In the genomic region with DNA sequence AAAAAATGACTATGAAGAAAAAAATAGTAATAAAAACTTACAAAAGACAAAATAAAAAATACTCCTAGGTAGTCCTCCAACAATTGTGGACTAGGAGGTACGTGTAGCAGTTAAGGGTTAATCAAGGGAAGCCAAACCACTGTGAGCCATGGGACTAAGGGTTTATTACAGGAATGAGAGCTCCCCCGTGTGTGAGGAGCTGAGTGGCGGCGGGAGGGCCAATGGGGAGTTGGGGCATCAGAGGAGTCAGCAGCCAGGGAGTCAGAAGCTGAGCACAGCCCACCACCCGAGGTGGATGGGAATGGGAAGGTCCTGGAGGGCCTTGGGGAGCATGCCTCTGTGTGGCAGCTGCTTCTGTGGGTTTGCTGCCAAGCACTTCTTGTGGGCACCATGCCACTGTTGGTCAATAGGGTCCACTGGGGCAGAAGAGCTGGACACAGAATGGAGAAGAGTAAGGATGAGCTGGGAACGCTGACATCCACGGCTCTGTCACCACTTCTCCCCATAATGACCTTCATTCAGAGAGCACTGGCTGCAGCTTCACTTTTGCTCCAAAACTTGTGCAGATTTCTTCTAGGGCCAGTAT, we compare ENCODE assay signal across 1 cellular context.
TF ChIP-seq lines count a peak whose summit lies in the region.

No MANE protein-coding gene starts in this region.

TF ChIP-seq in WTC11, 78 proteins besides CTCF, POLR2A, EP300 and RAD21:
- TF ChIP-seq, protein P1, sequence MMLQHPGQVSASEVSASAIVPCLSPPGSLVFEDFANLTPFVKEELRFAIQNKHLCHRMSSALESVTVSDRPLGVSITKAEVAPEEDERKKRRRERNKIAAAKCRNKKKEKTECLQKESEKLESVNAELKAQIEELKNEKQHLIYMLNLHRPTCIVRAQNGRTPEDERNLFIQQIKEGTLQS (CRISPR knock-in tag; conservative IDR thresholded peaks at IDR 0.05): no peak
- TF ChIP-seq, protein P2, sequence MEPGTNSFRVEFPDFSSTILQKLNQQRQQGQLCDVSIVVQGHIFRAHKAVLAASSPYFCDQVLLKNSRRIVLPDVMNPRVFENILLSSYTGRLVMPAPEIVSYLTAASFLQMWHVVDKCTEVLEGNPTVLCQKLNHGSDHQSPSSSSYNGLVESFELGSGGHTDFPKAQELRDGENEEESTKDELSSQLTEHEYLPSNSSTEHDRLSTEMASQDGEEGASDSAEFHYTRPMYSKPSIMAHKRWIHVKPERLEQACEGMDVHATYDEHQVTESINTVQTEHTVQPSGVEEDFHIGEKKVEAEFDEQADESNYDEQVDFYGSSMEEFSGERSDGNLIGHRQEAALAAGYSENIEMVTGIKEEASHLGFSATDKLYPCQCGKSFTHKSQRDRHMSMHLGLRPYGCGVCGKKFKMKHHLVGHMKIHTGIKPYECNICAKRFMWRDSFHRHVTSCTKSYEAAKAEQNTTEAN (CRISPR knock-in tag; IDR thresholded peaks at IDR 0.05): no peak
- no peak for TF ChIP-seq SOX15 (CRISPR knock-in tag; IDR thresholded peaks at IDR 0.05)
- TF ChIP-seq, protein P3, sequence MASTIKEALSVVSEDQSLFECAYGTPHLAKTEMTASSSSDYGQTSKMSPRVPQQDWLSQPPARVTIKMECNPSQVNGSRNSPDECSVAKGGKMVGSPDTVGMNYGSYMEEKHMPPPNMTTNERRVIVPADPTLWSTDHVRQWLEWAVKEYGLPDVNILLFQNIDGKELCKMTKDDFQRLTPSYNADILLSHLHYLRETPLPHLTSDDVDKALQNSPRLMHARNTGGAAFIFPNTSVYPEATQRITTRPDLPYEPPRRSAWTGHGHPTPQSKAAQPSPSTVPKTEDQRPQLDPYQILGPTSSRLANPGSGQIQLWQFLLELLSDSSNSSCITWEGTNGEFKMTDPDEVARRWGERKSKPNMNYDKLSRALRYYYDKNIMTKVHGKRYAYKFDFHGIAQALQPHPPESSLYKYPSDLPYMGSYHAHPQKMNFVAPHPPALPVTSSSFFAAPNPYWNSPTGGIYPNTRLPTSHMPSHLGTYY (CRISPR knock-in tag; IDR thresholded peaks at IDR 0.05): no peak
- TF ChIP-seq, protein P4, sequence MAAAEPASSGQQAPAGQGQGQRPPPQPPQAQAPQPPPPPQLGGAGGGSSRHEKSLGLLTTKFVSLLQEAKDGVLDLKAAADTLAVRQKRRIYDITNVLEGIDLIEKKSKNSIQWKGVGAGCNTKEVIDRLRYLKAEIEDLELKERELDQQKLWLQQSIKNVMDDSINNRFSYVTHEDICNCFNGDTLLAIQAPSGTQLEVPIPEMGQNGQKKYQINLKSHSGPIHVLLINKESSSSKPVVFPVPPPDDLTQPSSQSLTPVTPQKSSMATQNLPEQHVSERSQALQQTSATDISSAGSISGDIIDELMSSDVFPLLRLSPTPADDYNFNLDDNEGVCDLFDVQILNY (CRISPR knock-in tag; IDR thresholded peaks at IDR 0.05): no peak
- no peak for TF ChIP-seq SP1 (CRISPR knock-in tag; conservative IDR thresholded peaks at IDR 0.05)
- no peak for TF ChIP-seq ZNF671 (CRISPR knock-in tag; IDR thresholded peaks at IDR 0.05)
- no peak for TF ChIP-seq FOXP1 (CRISPR knock-in tag; IDR thresholded peaks at IDR 0.05; ENCODE audit: borderline replicate concordance)
- no peak for TF ChIP-seq NFYB (CRISPR knock-in tag; conservative IDR thresholded peaks at IDR 0.05; ENCODE audit: low read depth)
- TF ChIP-seq, protein P5, sequence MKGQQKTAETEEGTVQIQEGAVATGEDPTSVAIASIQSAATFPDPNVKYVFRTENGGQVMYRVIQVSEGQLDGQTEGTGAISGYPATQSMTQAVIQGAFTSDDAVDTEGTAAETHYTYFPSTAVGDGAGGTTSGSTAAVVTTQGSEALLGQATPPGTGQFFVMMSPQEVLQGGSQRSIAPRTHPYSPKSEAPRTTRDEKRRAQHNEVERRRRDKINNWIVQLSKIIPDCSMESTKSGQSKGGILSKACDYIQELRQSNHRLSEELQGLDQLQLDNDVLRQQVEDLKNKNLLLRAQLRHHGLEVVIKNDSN (CRISPR knock-in tag; IDR thresholded peaks at IDR 0.05): no peak
- TF ChIP-seq CBFB (CRISPR knock-in tag; IDR thresholded peaks at IDR 0.05; ENCODE audit: low read depth): no peak
- TF ChIP-seq, protein P6, sequence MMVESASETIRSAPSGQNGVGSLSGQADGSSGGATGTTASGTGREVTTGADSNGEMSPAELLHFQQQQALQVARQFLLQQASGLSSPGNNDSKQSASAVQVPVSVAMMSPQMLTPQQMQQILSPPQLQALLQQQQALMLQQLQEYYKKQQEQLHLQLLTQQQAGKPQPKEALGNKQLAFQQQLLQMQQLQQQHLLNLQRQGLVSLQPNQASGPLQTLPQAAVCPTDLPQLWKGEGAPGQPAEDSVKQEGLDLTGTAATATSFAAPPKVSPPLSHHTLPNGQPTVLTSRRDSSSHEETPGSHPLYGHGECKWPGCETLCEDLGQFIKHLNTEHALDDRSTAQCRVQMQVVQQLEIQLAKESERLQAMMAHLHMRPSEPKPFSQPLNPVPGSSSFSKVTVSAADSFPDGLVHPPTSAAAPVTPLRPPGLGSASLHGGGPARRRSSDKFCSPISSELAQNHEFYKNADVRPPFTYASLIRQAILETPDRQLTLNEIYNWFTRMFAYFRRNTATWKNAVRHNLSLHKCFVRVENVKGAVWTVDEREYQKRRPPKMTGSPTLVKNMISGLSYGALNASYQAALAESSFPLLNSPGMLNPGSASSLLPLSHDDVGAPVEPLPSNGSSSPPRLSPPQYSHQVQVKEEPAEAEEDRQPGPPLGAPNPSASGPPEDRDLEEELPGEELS (CRISPR knock-in tag; IDR thresholded peaks at IDR 0.05): no peak
- no peak for TF ChIP-seq JUN (CRISPR knock-in tag; IDR thresholded peaks at IDR 0.05)
- TF ChIP-seq ZNF219 (CRISPR knock-in tag; IDR thresholded peaks at IDR 0.05; ENCODE audit: borderline replicate concordance): no peak
- no peak for TF ChIP-seq CREM (CRISPR knock-in tag; IDR thresholded peaks at IDR 0.05)
